Comparison of ENCODE assay signal across 14 cellular contexts in genomic region chr10:6593140-6593740, GRCh38. TPM values are rescaled to one million over a fixed set of nuclear protein-coding genes. Genes with fewer than 3 reads are reported as not detected.
DNase-seq lines count a peak whose midpoint lies in the region; ATAC-seq and TF ChIP-seq lines count a peak whose summit lies in the region.
"Had no signal": no experiment of that assay in that cellular context is flagged by ENCODE, and none has a peak within 500 bp of the region (broad histone marks: within the 10 kb centered on the region; RNA-seq: fewer than 3 reads in every experiment).

No MANE protein-coding gene starts in this region.

- H3K36me3 ChIP-seq in Loucy (ENCODE audit: insufficient read depth, low read length), result no peaks in the 10 kb centered on the region
- H3K36me3 ChIP-seq: sigmoid colon, SJCRH30, stomach had no signal

- peaks cover 61% of the 10 kb centered on the region for H3K4me1 ChIP-seq in Loucy (ENCODE audit: insufficient read depth, low read length, poor library complexity, severe bottlenecking)
- H3K4me1 ChIP-seq: sigmoid colon, SJCRH30 had no signal

- peaks cover 96% of the 10 kb centered on the region for H3K4me1 Mint-ChIP-seq in activated T-cell treated with anti-CD3 and anti-CD28 coated beads, Interleukin-2, amount 50 U/mL, for 24 hours (ENCODE audit: low read depth)
- H3K4me1 Mint-ChIP-seq in activated naive CD8-positive, alpha-beta T cell treated with anti-CD3 and anti-CD28 coated beads for 36 hours, result peaks cover 92% of the 10 kb centered on the region
- H3K4me1 Mint-ChIP-seq in natural killer cell, result peaks cover 40 to 50% of the 10 kb centered on the region in 2 donors

- peaks cover 74% of the 10 kb centered on the region for H3K36me3 Mint-ChIP-seq in activated T-cell treated with anti-CD3 and anti-CD28 coated beads, Interleukin-2, amount 50 U/mL, for 24 hours (ENCODE audit: low read depth)
- H3K36me3 Mint-ChIP-seq in activated naive CD8-positive, alpha-beta T cell treated with anti-CD3 and anti-CD28 coated beads for 36 hours, result peaks cover 69% of the 10 kb centered on the region
- peaks cover 14% of the 10 kb centered on the region for H3K36me3 Mint-ChIP-seq in natural killer cell

- TF ChIP-seq CTCF in Loucy (conservative IDR thresholded peaks at IDR 0.05; ENCODE audit: low read length), result no peak
- TF ChIP-seq CTCF in natural killer cell (IDR thresholded peaks at IDR 0.05), result no peak

- ATAC-seq in natural killer cell, result no peak
- no peak for ATAC-seq in HG02981 (IDR thresholded peaks at IDR 0.05; ENCODE audit: unreplicated experiment)

- H4K20me1 ChIP-seq in Loucy (ENCODE audit: insufficient read depth, low read length, poor library complexity, severe bottlenecking), result no peaks in the 10 kb centered on the region

- peak overlapping the region; percentile 57 for H3K4me3 ChIP-seq in Loucy (ENCODE audit: low read length, poor library complexity, severe bottlenecking)
- H3K4me3 ChIP-seq: sigmoid colon, SJCRH30, stomach had no signal

- peaks cover 11% of the 10 kb centered on the region; the same call in 1 of the 2 replicates for H3F3A ChIP-seq in Loucy (ENCODE audit: low read depth)

- H3K9me2 ChIP-seq in Loucy (replicated peaks; ENCODE audit: low read depth, low read length), result no peaks in the 10 kb centered on the region

- intact Hi-C loops in natural killer cell (cut with micrococcal nuclease), result no loop called here

- H3K27me3 Mint-ChIP-seq in activated T-cell treated with anti-CD3 and anti-CD28 coated beads, Interleukin-2, amount 50 U/mL, for 24 hours, result no peaks in the 10 kb centered on the region
- no peaks in the 10 kb centered on the region for H3K27me3 Mint-ChIP-seq in activated naive CD8-positive, alpha-beta T cell treated with anti-CD3 and anti-CD28 coated beads for 36 hours
- H3K27me3 Mint-ChIP-seq in natural killer cell (ENCODE audit: low read depth in 2 of 2), result no peaks in the 10 kb centered on the region

- H3K9me3 Mint-ChIP-seq in activated T-cell treated with anti-CD3 and anti-CD28 coated beads, Interleukin-2, amount 50 U/mL, for 24 hours, result no peaks in the 10 kb centered on the region
- H3K9me3 Mint-ChIP-seq in activated naive CD8-positive, alpha-beta T cell treated with anti-CD3 and anti-CD28 coated beads for 36 hours, result no peaks in the 10 kb centered on the region
- H3K9me3 Mint-ChIP-seq in natural killer cell, result no peaks in the 10 kb centered on the region

- peak overlapping the region; percentile 15 for H3K4me3 Mint-ChIP-seq in activated T-cell treated with anti-CD3 and anti-CD28 coated beads, Interleukin-2, amount 50 U/mL, for 24 hours
- peak overlapping the region; percentile 55 for H3K4me3 Mint-ChIP-seq in activated naive CD8-positive, alpha-beta T cell treated with anti-CD3 and anti-CD28 coated beads for 36 hours
- no peak overlapping the region for H3K4me3 Mint-ChIP-seq in natural killer cell

- H3K9me3 ChIP-seq in Loucy (ENCODE audit: insufficient read depth, low read depth, low read length), result no peaks in the 10 kb centered on the region
- H3K9me3 ChIP-seq: sigmoid colon, SJCRH30, stomach had no signal

- no peaks in the 10 kb centered on the region for H3K27me3 ChIP-seq in Loucy (ENCODE audit: insufficient read depth, low read length, poor library complexity, severe bottlenecking)
- H3K27me3 ChIP-seq: sigmoid colon, SJCRH30, stomach had no signal

- H3K9ac ChIP-seq in Loucy (ENCODE audit: low read depth, low read length, poor library complexity, severe bottlenecking), result peak overlapping the region; percentile 55

- H3K4me2 ChIP-seq in Loucy (ENCODE audit: low read depth, low read length, poor library complexity, severe bottlenecking), result peak overlapping the region; percentile 77

- no peaks in the 10 kb centered on the region for H3K79me2 ChIP-seq in Loucy (ENCODE audit: insufficient read depth, low read length)

- H3K27ac Mint-ChIP-seq in activated T-cell treated with anti-CD3 and anti-CD28 coated beads, Interleukin-2, amount 50 U/mL, for 24 hours, result peak overlapping the region; percentile 95
- peak overlapping the region; percentile 98 for H3K27ac Mint-ChIP-seq in activated naive CD8-positive, alpha-beta T cell treated with anti-CD3 and anti-CD28 coated beads for 36 hours
- peak overlapping the region; percentile 37 to 93 for H3K27ac Mint-ChIP-seq in natural killer cell

- no peak overlapping the region for H2AFZ ChIP-seq in Loucy (ENCODE audit: low read length)

- DNase-seq in activated T-cell treated with anti-CD3 and anti-CD28 coated beads, Interleukin-2, amount 50 U/mL, for 24 hours, result no peak
- DNase-seq in activated T-cell treated with anti-CD3 and anti-CD28 coated beads, Interleukin-2, amount 50 U/mL, for 48 hours, result no peak
- DNase-seq in activated naive CD8-positive, alpha-beta T cell treated with anti-CD3 and anti-CD28 coated beads for 36 hours, result peak; percentile 49
- DNase-seq in natural killer cell (no peak), SIG-M5 (lab: John Stamatoyannopoulos, UW) (no peak), GM19238 (ENCODE audit: insufficient read length, low spot score) (no peak)
- DNase-seq: cerebellar nuclear complex, NCI-H1436, NCI-H226, sigmoid colon, SJCRH30, stomach had no signal

RNA-seq across cellular contexts. Expression of gene PRKCQ, which starts 13.2 kb away (rescaled TPM):
- total RNA-seq in activated naive CD8-positive, alpha-beta T cell treated with anti-CD3 and anti-CD28 coated beads for 36 hours, result 10 to 100 TPM; 44.9 to 45.9 TPM
- 10 to 100 TPM; 46.5 to 69.5 (median 61.3) TPM for total RNA-seq in natural killer cell
